Comparison of ENCODE assay signal across 10 cellular contexts in the genomic region with DNA sequence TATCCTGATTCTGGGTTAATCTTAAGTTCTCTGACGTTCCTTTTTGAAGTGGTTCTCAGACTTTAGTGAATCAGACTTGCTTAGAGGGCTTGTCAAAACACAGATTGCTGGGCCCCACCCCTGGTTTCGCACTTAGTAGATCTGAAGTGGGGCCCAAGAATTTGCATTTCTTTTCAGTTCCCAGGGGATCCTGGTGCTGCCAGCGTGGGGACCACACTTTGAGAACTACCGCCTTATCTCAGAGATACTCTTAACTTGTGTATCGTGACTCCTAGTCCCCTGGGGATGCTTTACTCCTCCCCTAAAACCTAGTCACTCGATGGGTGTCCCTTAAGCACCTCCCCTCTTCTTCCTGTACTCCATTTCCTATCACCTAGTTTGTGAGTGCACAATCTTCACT.
A peak's percentile ranks its signal among the peaks of the same experiment; 100 is the strongest.
DNase-seq lines count a peak whose midpoint lies in the region; ATAC-seq and TF ChIP-seq lines count a peak whose summit lies in the region.
"Had no signal": no experiment of that assay in that cellular context is flagged by ENCODE, and none has a peak within 500 bp of the region (broad histone marks: within the 10 kb centered on the region; RNA-seq: fewer than 3 reads in every experiment).

No MANE protein-coding gene starts in this region.

- peak overlapping the region; percentile 54 for H3K27ac ChIP-seq in VCaP

- ATAC-seq in GM18499 (IDR thresholded peaks at IDR 0.05; ENCODE audit: insufficient read depth, unreplicated experiment), result peak; percentile 64
- ATAC-seq in HG02840 (IDR thresholded peaks at IDR 0.05; ENCODE audit: low FRiP score, unreplicated experiment), result peak; percentile 87

- DNase-seq in GM19238 (ENCODE audit: insufficient read length, low spot score), result peak; percentile 71
- DNase-seq in hepatic stellate cell (ENCODE audit: low spot score), result no peak
- no peak for DNase-seq in iPS-NIHi7 (ENCODE audit: extremely low spot score)
- DNase-seq in NCI-H1092 (lab: John Stamatoyannopoulos, UW), result no peak
- no peak for DNase-seq in NCI-H526 treated with DMSO at 0.1 percent for 48 hours (lab: John Stamatoyannopoulos, UW)
- DNase-seq: Calu3; effector memory CD4-positive, alpha-beta T cell had no signal

- TF ChIP-seq CTCF in VCaP (conservative IDR thresholded peaks at IDR 0.05), result no peak
